Comparison of ENCODE assay signal across 20 cellular contexts in genomic region chr18:23316986-23317385, GRCh38.
"Had no signal": no experiment of that assay in that cellular context is flagged by ENCODE, and none has a peak within 500 bp of the region (broad histone marks: within the 10 kb centered on the region; RNA-seq: fewer than 3 reads in every experiment).

No MANE protein-coding gene starts in this region.

- H3K36me3 ChIP-seq: esophagus muscularis mucosa, ovary, right atrium auricular region, sigmoid colon had no signal

- FAIRE-seq: endometrium, small intestine, urothelium cell line had no signal

- H3K27ac ChIP-seq: coronary artery, epithelial cell of prostate, esophagus muscularis mucosa, foreskin keratinocyte, ovary, right atrium auricular region, sigmoid colon had no signal

- H3K27me3 ChIP-seq: esophagus muscularis mucosa, foreskin keratinocyte, ovary, right atrium auricular region, sigmoid colon had no signal

- H3K27me3 Mint-ChIP-seq: naive thymus-derived CD8-positive, alpha-beta T cell had no signal

- H3K4me1 Mint-ChIP-seq: neural crest cell had no signal

- H3K4me1 ChIP-seq: sigmoid colon had no signal

- ATAC-seq: foreskin keratinocyte; left colon; left ventricle myocardium superior; naive thymus-derived CD8-positive, alpha-beta T cell had no signal

- DNase-seq: effector CD8-positive, alpha-beta T cell; foreskin keratinocyte; left colon; left ventricle myocardium superior; mesenchymal stem cell; naive thymus-derived CD8-positive, alpha-beta T cell; ovary; sigmoid colon; stimulated activated CD4-positive, alpha-beta T cell treated with anti-CD3 and anti-CD28 coated beads, Interleukin-12 subunit alpha, Interleukin-12 subunit beta, amount 100 ng/mL, for 4 hours; stimulated activated naive CD4-positive, alpha-beta T cell treated with Interleukin-2 at 50 U/mL for 16 hours; trophoblast cell had no signal

- H3K9me3 ChIP-seq: esophagus muscularis mucosa, ovary, right atrium auricular region, sigmoid colon had no signal

- H3K9me3 Mint-ChIP-seq: naive thymus-derived CD8-positive, alpha-beta T cell; neural crest cell had no signal

- H3K4me3 Mint-ChIP-seq: naive thymus-derived CD8-positive, alpha-beta T cell; neural crest cell had no signal

- H3K4me3 ChIP-seq: coronary artery, esophagus muscularis mucosa, lung, ovary, right atrium auricular region, sigmoid colon had no signal

- H3K27ac Mint-ChIP-seq: naive thymus-derived CD8-positive, alpha-beta T cell had no signal
